In the genomic region with DNA sequence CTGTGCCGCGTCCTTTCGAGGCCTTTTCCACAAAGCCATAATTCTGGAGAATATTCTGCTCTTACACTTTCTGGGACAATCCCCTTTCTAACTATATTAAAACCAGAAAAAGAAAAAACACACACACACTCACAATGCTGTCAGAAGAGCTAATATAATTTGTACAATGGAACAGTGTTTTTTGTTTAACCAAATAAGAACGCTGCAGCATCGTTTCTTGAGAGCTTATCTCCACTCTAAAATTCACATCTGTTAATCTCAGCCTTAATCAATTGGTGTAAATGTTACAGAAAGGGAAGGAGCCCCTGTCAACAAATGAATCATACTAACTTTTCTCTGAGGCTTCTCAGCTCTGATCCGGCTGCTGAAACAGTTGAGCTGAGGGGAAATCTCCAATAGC, we compare ENCODE assay signal across 22 cellular contexts.
"Had no signal": no experiment of that assay in that cellular context is flagged by ENCODE, and none has a peak within 500 bp of the region (broad histone marks: within the 10 kb centered on the region; RNA-seq: fewer than 3 reads in every experiment).

No MANE protein-coding gene starts in this region.

- H3K4me3 Mint-ChIP-seq: activated B cell treated with CpG ODN at 0.5 μM for 24 hours; activated CD4-positive, alpha-beta memory T cell treated with anti-CD3 and anti-CD28 coated beads for 36 hours; activated CD8-positive, alpha-beta memory T cell treated with anti-CD3 and anti-CD28 coated beads, Interleukin-2, amount 10 ng/mL, durations not matched to agents 7 days and 5 days; activated naive CD4-positive, alpha-beta T cell treated with anti-CD3 and anti-CD28 coated beads, Interleukin-2, amount 50 U/mL, for 24 hours; immature natural killer cell; T-helper 17 cell; type B pancreatic cell had no signal

- H3K27ac Mint-ChIP-seq: activated B cell treated with CpG ODN at 0.5 μM for 24 hours; activated CD4-positive, alpha-beta memory T cell treated with anti-CD3 and anti-CD28 coated beads for 36 hours; activated CD8-positive, alpha-beta memory T cell treated with anti-CD3 and anti-CD28 coated beads, Interleukin-2, amount 10 ng/mL, durations not matched to agents 7 days and 5 days; activated naive CD4-positive, alpha-beta T cell treated with anti-CD3 and anti-CD28 coated beads, Interleukin-2, amount 50 U/mL, for 24 hours; T-helper 17 cell; type B pancreatic cell had no signal

- H3K27me3 Mint-ChIP-seq: activated B cell treated with CpG ODN at 0.5 μM for 24 hours; activated CD4-positive, alpha-beta memory T cell treated with anti-CD3 and anti-CD28 coated beads for 36 hours; activated CD8-positive, alpha-beta memory T cell treated with anti-CD3 and anti-CD28 coated beads, Interleukin-2, amount 10 ng/mL, durations not matched to agents 7 days and 5 days; activated naive CD4-positive, alpha-beta T cell treated with anti-CD3 and anti-CD28 coated beads, Interleukin-2, amount 50 U/mL, for 24 hours; naive B cell; T-helper 17 cell; type B pancreatic cell had no signal

- ATAC-seq: activated CD8-positive, alpha-beta memory T cell treated with anti-CD3 and anti-CD28 coated beads, Interleukin-2, amount 10 ng/mL, durations not matched to agents 7 days and 5 days; esophagus mucosa; left lobe of liver; lower lobe of right lung; sciatic nerve; T-helper 17 cell had no signal

- DNase-seq: activated B cell treated with CpG ODN at 0.5 μM for 24 hours; activated CD4-positive, alpha-beta memory T cell treated with anti-CD3 and anti-CD28 coated beads for 36 hours; activated CD4-positive, alpha-beta T cell treated with anti-CD3 and anti-CD28 coated beads for 4 hours; activated CD8-positive, alpha-beta memory T cell treated with anti-CD3 and anti-CD28 coated beads, Interleukin-2, amount 10 ng/mL, durations not matched to agents 7 days and 5 days; activated effector memory CD4-positive, alpha-beta T cell treated with Interleukin-2 at 50 U/mL for 16 hours; adrenal gland; central memory CD4-positive, alpha-beta T cell; effector memory CD4-positive, alpha-beta T cell; glutamatergic neuron; immature natural killer cell; lower lobe of right lung; mesendoderm; naive B cell; stimulated activated CD4-positive, alpha-beta T cell treated with anti-CD3 and anti-CD28 coated beads, Interleukin-15, amount 100 ng/mL, for 24 hours; stimulated activated CD8-positive, alpha-beta memory T cell treated with anti-CD3 and anti-CD28 coated beads, Interleukin-4, amount 100 ng/mL, for 48 hours; stimulated activated naive CD4-positive, alpha-beta T cell treated with Interleukin-2 at 50 U/mL for 16 hours; T-helper 17 cell had no signal

- H3K9me3 Mint-ChIP-seq: activated B cell treated with CpG ODN at 0.5 μM for 24 hours; activated CD4-positive, alpha-beta memory T cell treated with anti-CD3 and anti-CD28 coated beads for 36 hours; activated naive CD4-positive, alpha-beta T cell treated with anti-CD3 and anti-CD28 coated beads, Interleukin-2, amount 50 U/mL, for 24 hours; immature natural killer cell; naive B cell; type B pancreatic cell had no signal
